Comparison of ENCODE assay signal across 1 cellular context in genomic region chr7:143978585-143978984, GRCh38.
TF ChIP-seq lines count a peak whose summit lies in the region.

No MANE protein-coding gene starts in this region.

TF ChIP-seq in A549, 52 proteins besides CTCF, POLR2A, EP300 and RAD21 (continued from another document):
- TF ChIP-seq JUN (IDR thresholded peaks at IDR 0.05) (no peak), CEBPB (IDR thresholded peaks at IDR 0.05) (no peak), NR3C1 (IDR thresholded peaks at IDR 0.05) (no peak), ZNF302 (CRISPR knock-in tag; IDR thresholded peaks at IDR 0.05) (no peak)
